Comparison of ENCODE assay signal across 1 cellular context in genomic region chr17:7497636-7498035, GRCh38.
TF ChIP-seq lines count a peak whose summit lies in the region.

No MANE protein-coding gene starts in this region.

TF ChIP-seq in HepG2, 621 proteins besides CTCF, POLR2A, EP300 and RAD21:
- TF ChIP-seq NR2C2 (CRISPR knock-in tag; IDR thresholded peaks at IDR 0.05; ENCODE audit: borderline replicate concordance) (no peak), AGO2 (optimal IDR thresholded peaks at IDR 0.05; ENCODE audit: low read depth, low read length) (peak; percentile 16)
